ENCODE assay signal across 17 cellular contexts in genomic region chr16:12082207-12082606, GRCh38.
DNase-seq lines count a peak whose midpoint lies in the region; ATAC-seq and TF ChIP-seq lines count a peak whose summit lies in the region.
"Had no signal": no experiment of that assay in that cellular context is flagged by ENCODE, and none has a peak within 500 bp of the region (broad histone marks: within the 10 kb centered on the region; RNA-seq: fewer than 3 reads in every experiment).

No MANE protein-coding gene starts in this region.

- H3F3A ChIP-seq in OCI-LY1 (ENCODE audit: insufficient read depth, low read length) = no peaks in the 10 kb centered on the region

- H3K4me1 Mint-ChIP-seq in activated T-cell treated with anti-CD3 and anti-CD28 coated beads, Interleukin-2, amount 50 U/mL, for 4 hours (ENCODE audit: low read depth) = peaks cover 57% of the 10 kb centered on the region
- H3K4me1 Mint-ChIP-seq in activated naive CD8-positive, alpha-beta T cell treated with anti-CD3 and anti-CD28 coated beads for 36 hours = peaks cover 49% of the 10 kb centered on the region

- TF ChIP-seq CTCF in OCI-LY1 (IDR thresholded peaks at IDR 0.05; ENCODE audit: low read length) = no peak

- no peak overlapping the region for H2AFZ ChIP-seq in OCI-LY1 (ENCODE audit: low read length)
- H2AFZ ChIP-seq: GM23248, parathyroid adenoma had no signal

- no peaks in the 10 kb centered on the region for H3K9me2 ChIP-seq in OCI-LY1 (ENCODE audit: low read depth, low read length)

- peak overlapping the region; percentile 45 for H3K4me3 Mint-ChIP-seq in activated T-cell treated with anti-CD3 and anti-CD28 coated beads, Interleukin-2, amount 50 U/mL, for 4 hours
- peak overlapping the region; percentile 59 for H3K4me3 Mint-ChIP-seq in activated naive CD8-positive, alpha-beta T cell treated with anti-CD3 and anti-CD28 coated beads for 36 hours

- H3K27ac Mint-ChIP-seq in activated naive CD8-positive, alpha-beta T cell treated with anti-CD3 and anti-CD28 coated beads for 36 hours = peak overlapping the region; percentile 97

- DNase-seq in activated T-cell treated with anti-CD3 and anti-CD28 coated beads, Interleukin-2, amount 50 U/mL, for 4 hours = no peak
- DNase-seq in activated T-cell treated with anti-CD3 and anti-CD28 coated beads, Interleukin-2, amount 50 U/mL, for 1 hour = no peak
- no peak for DNase-seq in activated naive CD8-positive, alpha-beta T cell treated with anti-CD3 and anti-CD28 coated beads for 36 hours
- peak; percentile 22 for DNase-seq in stimulated activated naive CD8-positive, alpha-beta T cell treated with anti-CD3 and anti-CD28 coated beads, Interleukin-15, Interleukin-2, amounts not matched to agents 100 U/mL and 50 U/mL, for 24 hours
- DNase-seq in NCI-H510A treated with DMSO at 0.1 percent for 48 hours (lab: John Stamatoyannopoulos, UW) (no peak), D341Med (ENCODE audit: low spot score) (no peak), NCI-H526 treated with DMSO at 0.1 percent for 48 hours (lab: John Stamatoyannopoulos, UW) (no peak)
- DNase-seq: GM23248; heart right ventricle; IMR-90; MM.1S; NCI-H1930; SHP77; stimulated activated CD4-positive, alpha-beta T cell treated with anti-CD3 and anti-CD28 coated beads, Interleukin-2, amount 100 ng/mL, for 24 hours had no signal

- H4K20me1 ChIP-seq in OCI-LY1 (ENCODE audit: insufficient read depth, low read length) = no peaks in the 10 kb centered on the region

- H3K36me3 Mint-ChIP-seq in activated T-cell treated with anti-CD3 and anti-CD28 coated beads, Interleukin-2, amount 50 U/mL, for 4 hours (ENCODE audit: insufficient read depth) = peaks cover 4% of the 10 kb centered on the region
- H3K36me3 Mint-ChIP-seq in activated naive CD8-positive, alpha-beta T cell treated with anti-CD3 and anti-CD28 coated beads for 36 hours = peaks cover 21% of the 10 kb centered on the region

- no peak overlapping the region for H3K4me3 ChIP-seq in OCI-LY1 (ENCODE audit: low read depth, low read length, poor library complexity, severe bottlenecking)
- H3K4me3 ChIP-seq: GM23248, heart right ventricle, vagina had no signal

- H3K4me2 ChIP-seq in OCI-LY1 (ENCODE audit: low read length) = no peak overlapping the region

- peaks cover 59% of the 10 kb centered on the region for H3K36me3 ChIP-seq in OCI-LY1 (ENCODE audit: insufficient read depth, low read length)

- H3K27me3 Mint-ChIP-seq in activated T-cell treated with anti-CD3 and anti-CD28 coated beads, Interleukin-2, amount 50 U/mL, for 4 hours (ENCODE audit: low read depth) = no peaks in the 10 kb centered on the region
- no peaks in the 10 kb centered on the region for H3K27me3 Mint-ChIP-seq in activated naive CD8-positive, alpha-beta T cell treated with anti-CD3 and anti-CD28 coated beads for 36 hours

- H3K27me3 ChIP-seq in OCI-LY1 (ENCODE audit: insufficient read depth, low read length) = no peaks in the 10 kb centered on the region
- H3K27me3 ChIP-seq: heart right ventricle, vagina had no signal

- no peaks in the 10 kb centered on the region for H3K9me3 Mint-ChIP-seq in activated T-cell treated with anti-CD3 and anti-CD28 coated beads, Interleukin-2, amount 50 U/mL, for 4 hours
- peaks cover 4% of the 10 kb centered on the region for H3K9me3 Mint-ChIP-seq in activated naive CD8-positive, alpha-beta T cell treated with anti-CD3 and anti-CD28 coated beads for 36 hours

- peaks cover 34% of the 10 kb centered on the region for H3K4me1 ChIP-seq in OCI-LY1 (ENCODE audit: insufficient read depth, low read length, severe bottlenecking)
- H3K4me1 ChIP-seq: parathyroid adenoma, vagina had no signal

- no peaks in the 10 kb centered on the region for H3K79me2 ChIP-seq in OCI-LY1 (ENCODE audit: insufficient read depth, low read length)

- peak overlapping the region; percentile 26 for H3K27ac ChIP-seq in OCI-LY1 (ENCODE audit: low read depth, low read length, poor library complexity, severe bottlenecking)
- H3K27ac ChIP-seq: GM23248, heart right ventricle, parathyroid adenoma, vagina had no signal

- H3K9ac ChIP-seq in OCI-LY1 (ENCODE audit: low read length) = no peak overlapping the region
- H3K9ac ChIP-seq: GM23248, parathyroid adenoma had no signal

- ATAC-seq in activated T-cell treated with anti-CD3 and anti-CD28 coated beads, Interleukin-2, amount 50 U/mL, for 4 hours = peak in 1 of 2 donors; percentile 21
- ATAC-seq in stimulated activated naive CD8-positive, alpha-beta T cell treated with anti-CD3 and anti-CD28 coated beads, Interleukin-15, Interleukin-2, amounts not matched to agents 100 U/mL and 50 U/mL, for 24 hours = peak; percentile 63
- ATAC-seq: heart right ventricle had no signal

- no peaks in the 10 kb centered on the region for H3K9me3 ChIP-seq in OCI-LY1 (ENCODE audit: low read length)
- H3K9me3 ChIP-seq: heart right ventricle, vagina had no signal
